Comparison of ENCODE assay signal across 14 cellular contexts in genomic region chr22:29873943-29874342, GRCh38.
"Had no signal": no experiment of that assay in that cellular context is flagged by ENCODE, and none has a peak within 500 bp of the region (broad histone marks: within the 10 kb centered on the region; RNA-seq: fewer than 3 reads in every experiment).

No MANE protein-coding gene starts in this region.

- ATAC-seq: lower lobe of right lung had no signal

- H3K4me1 ChIP-seq: lower lobe of right lung, upper lobe of right lung had no signal

- H3K27ac ChIP-seq: lower lobe of right lung, upper lobe of right lung, WERI-Rb-1 had no signal

- H3K36me3 ChIP-seq: lower lobe of right lung, spleen, upper lobe of right lung, WERI-Rb-1 had no signal

- H3K27me3 ChIP-seq: spleen, upper lobe of right lung had no signal

- H3K9me3 ChIP-seq: lower lobe of right lung, spleen, upper lobe of right lung had no signal

- DNase-seq: activated CD4-positive, alpha-beta T cell treated with anti-CD3 and anti-CD28 coated beads for 1 hour; activated CD4-positive, alpha-beta T cell treated with anti-CD3 and anti-CD28 coated beads, Interleukin-2, amount 50 U/mL, for 4 hours; dermis blood vessel endothelial cell; effector memory CD4-positive, alpha-beta T cell; hypothalamus; islet precursor cell; lower lobe of right lung; nucleus accumbens; retina; spleen; stimulated activated CD4-positive, alpha-beta T cell treated with anti-CD3 and anti-CD28 coated beads, Interleukin-4, amount 100 ng/mL, for 4 hours; stimulated activated naive CD4-positive, alpha-beta T cell; upper lobe of right lung; WERI-Rb-1 had no signal

- H3K4me3 ChIP-seq: lower lobe of right lung, upper lobe of right lung had no signal
